In the genomic region with DNA sequence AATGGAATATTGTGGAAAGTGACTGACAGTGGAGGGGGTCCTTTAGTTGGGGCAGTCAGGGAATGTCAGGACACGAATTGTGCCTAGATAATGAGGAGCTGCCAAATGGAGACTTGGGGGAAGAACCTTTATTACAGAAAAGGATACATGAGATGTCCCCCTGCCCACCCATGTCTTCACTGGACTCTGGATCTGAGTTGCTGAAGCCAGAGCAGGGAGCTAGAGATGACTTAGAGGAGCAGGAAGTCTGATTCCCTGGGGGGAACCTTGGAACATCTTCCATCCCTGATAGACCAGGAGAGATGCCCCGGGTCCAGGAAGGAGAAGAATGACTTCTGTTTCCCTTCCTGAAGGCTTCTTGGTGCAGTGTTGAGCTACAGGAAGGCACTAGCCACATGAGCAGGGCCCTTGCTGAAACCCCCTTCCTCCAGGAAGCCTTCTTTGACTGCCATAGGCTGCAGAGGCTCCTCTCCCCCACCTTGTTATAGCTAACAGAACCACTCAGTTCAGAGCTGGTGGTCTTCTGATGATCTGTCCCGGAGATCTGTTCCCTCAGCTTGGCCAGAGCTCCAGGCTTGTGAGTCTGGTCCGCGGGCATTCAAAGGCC, we compare ENCODE assay signal across 11 cellular contexts. TPM values are rescaled to one million over a fixed set of nuclear protein-coding genes. Genes with fewer than 3 reads are reported as not detected.
DNase-seq lines count a peak whose midpoint lies in the region; ATAC-seq and TF ChIP-seq lines count a peak whose summit lies in the region.
"Had no signal": no experiment of that assay in that cellular context is flagged by ENCODE, and none has a peak within 500 bp of the region (broad histone marks: within the 10 kb centered on the region; RNA-seq: fewer than 3 reads in every experiment).

No MANE protein-coding gene starts in this region.

- H3K79me2 ChIP-seq in HCT116 (ENCODE audit: insufficient read depth, low read length), result no peaks in the 10 kb centered on the region

- no peaks in the 10 kb centered on the region for H3K36me3 ChIP-seq in HCT116 (ENCODE audit: control insufficient read depth in 1 of 2, insufficient read depth in 2 of 2, low read length in 2 of 2)

- no peak overlapping the region for H3K9ac ChIP-seq in HCT116 (ENCODE audit: low read length)

- TF ChIP-seq CTCF in CD4-positive, alpha-beta T cell (IDR thresholded peaks at IDR 0.05), result no peak
- no peak for TF ChIP-seq CTCF in HCT116 (IDR thresholded peaks at IDR 0.05 in 2 of 3, conservative IDR thresholded peaks at IDR 0.05 in 1 of 3; ENCODE audit: borderline replicate concordance in 1 of 3, insufficient read depth in 1 of 3, low read depth in 2 of 3, low read length in 2 of 3)
- TF ChIP-seq CTCF in chondrocyte (IDR thresholded peaks at IDR 0.05), result no peak
- TF ChIP-seq CTCF in nephron (IDR thresholded peaks at IDR 0.05; ENCODE audit: unreplicated experiment in 3 of 3), result no peak

- intact Hi-C loops in CD4-positive, alpha-beta T cell (cut with DNase I, micrococcal nuclease), result loop anchor here in 1 of 2 experiments (10.0 kb wide), 1 partner anchor 178 kb away; no protein-coding TSS in a partner anchor
- intact Hi-C loops in HCT116 (cut with micrococcal nuclease), result loop anchor here (2.0 kb wide), 1 partner anchor 50 kb away; no protein-coding TSS in a partner anchor

- H3K9me2 ChIP-seq in HCT116 (ENCODE audit: insufficient read depth), result no peaks in the 10 kb centered on the region

- H3K4me2 ChIP-seq in HCT116 (ENCODE audit: low read length), result peak overlapping the region; percentile 54

- no TSS peak for BruUV-seq in HCT116 (replicated peaks; lab: Mats Ljungman, UMichigan)

- no peaks in the 10 kb centered on the region for H4K20me1 ChIP-seq in HCT116 (ENCODE audit: insufficient read depth)

- no peaks in the 10 kb centered on the region for H3K9me3 Mint-ChIP-seq in CD4-positive, alpha-beta T cell
- no peaks in the 10 kb centered on the region for H3K9me3 Mint-ChIP-seq in chondrocyte (ENCODE audit: low read depth)
- H3K9me3 Mint-ChIP-seq in nephron, result no peaks in the 10 kb centered on the region

- H3K4me1 Mint-ChIP-seq in CD4-positive, alpha-beta T cell (ENCODE audit: low read depth), result peaks cover 25% of the 10 kb centered on the region
- H3K4me1 Mint-ChIP-seq in chondrocyte (ENCODE audit: low read depth), result peaks cover 36% of the 10 kb centered on the region
- H3K4me1 Mint-ChIP-seq in nephron, result peaks cover 29% of the 10 kb centered on the region

- peak overlapping the region; percentile 85 for H3K4me3 Mint-ChIP-seq in CD4-positive, alpha-beta T cell
- H3K4me3 Mint-ChIP-seq in chondrocyte (ENCODE audit: unreplicated experiment) (peak overlapping the region; percentile 72), nephron (peak overlapping the region; percentile 54 to 82 (median 75))

- no peak for ATAC-seq in CD4-positive, alpha-beta T cell (ENCODE audit: poor library complexity)
- no peak for ATAC-seq in HCT116

- no peak for TF ChIP-seq RAD21 in HCT116 (IDR thresholded peaks at IDR 0.05; ENCODE audit: low read depth)

- peaks cover 56% of the 10 kb centered on the region for H3K27me3 Mint-ChIP-seq in CD4-positive, alpha-beta T cell
- peaks cover 26% of the 10 kb centered on the region for H3K27me3 Mint-ChIP-seq in chondrocyte (ENCODE audit: low read depth)
- peaks cover 51% of the 10 kb centered on the region for H3K27me3 Mint-ChIP-seq in nephron (ENCODE audit: low read depth)

- no peak for DNase-seq in CD4-positive, alpha-beta T cell
- DNase-seq in HCT116 (ENCODE audit: low read depth, low spot score) (no peak), chondrocyte (ENCODE audit: low spot score) (no peak), foreskin melanocyte (no peak), NCI-H526 (lab: John Stamatoyannopoulos, UW) (no peak), kidney tubule cell (ENCODE audit: low spot score) (no peak), cerebellar nuclear complex (lab: John Stamatoyannopoulos, UW) (no peak)
- DNase-seq: GF-D8, NCI-H1417 treated with DMSO at 0.1 percent for 48 hours had no signal

- H3K4me3 ChIP-seq in HCT116 (replicated peaks in 1 of 2; ENCODE audit: low read depth in 1 of 2, low read length in 2 of 2), result no peak overlapping the region

- no peak for TF ChIP-seq POLR2A in HCT116 (IDR thresholded peaks at IDR 0.05; ENCODE audit: borderline replicate concordance, extremely low read depth, insufficient read depth, insufficient read length)

- H2AFZ ChIP-seq in HCT116 (ENCODE audit: low read depth, low read length, poor library complexity, severe bottlenecking), result peak overlapping the region; percentile 62

- no peaks in the 10 kb centered on the region for H3K9me3 ChIP-seq in CD4-positive, alpha-beta T cell (ENCODE audit: control insufficient read depth, low read length)
- H3K9me3 ChIP-seq in HCT116 (ENCODE audit: control insufficient read depth in 1 of 2, insufficient read depth in 1 of 2, low read depth in 1 of 2, low read length in 2 of 2), result no peaks in the 10 kb centered on the region

- RAD21 ChIA-PET in HCT116 (lab: Charles Lee; ENCODE audit: low non-redundant PET in 1 of 2, low total read pairs in 2 of 2, uncharacterized antibody in 2 of 2, unreplicated experiment in 2 of 2), result interaction anchor here in 1 of 2 experiments (1.2 kb wide), 1 partner anchor 100 kb away, joined by 3 read pairs; no protein-coding TSS in a partner anchor

- POLR2A ChIA-PET in CD4-positive, alpha-beta T cell (lab: Charles Lee), result interaction anchor here (0.6 kb wide), 2 partner anchors 618 to 1586 kb away, joined by 3 read pairs; no protein-coding TSS in a partner anchor
- POLR2A ChIA-PET in HCT116 (lab: Charles Lee), result interaction anchor here (1.8 kb wide), 1 partner anchor 12 kb away, joined by 5 read pairs; no protein-coding TSS in a partner anchor

- H3K36me3 Mint-ChIP-seq in CD4-positive, alpha-beta T cell (ENCODE audit: low read depth), result no peaks in the 10 kb centered on the region
- H3K36me3 Mint-ChIP-seq in chondrocyte (ENCODE audit: low read depth), result peaks cover 2% of the 10 kb centered on the region
- no peaks in the 10 kb centered on the region for H3K36me3 Mint-ChIP-seq in nephron (ENCODE audit: low read depth)

- H3K27me3 ChIP-seq in CD4-positive, alpha-beta T cell (ENCODE audit: control insufficient read depth, insufficient read depth, low read length), result peaks cover 20% of the 10 kb centered on the region
- H3K27me3 ChIP-seq in HCT116 (ENCODE audit: insufficient read depth, low read length), result no peaks in the 10 kb centered on the region

- no peak overlapping the region for H3K27ac ChIP-seq in CD4-positive, alpha-beta T cell (ENCODE audit: low read depth, low read length)
- no peak overlapping the region for H3K27ac ChIP-seq in HCT116 (ENCODE audit: low read depth, low read length)

- H3K4me1 ChIP-seq in HCT116 (ENCODE audit: control insufficient read depth in 1 of 2, insufficient read depth in 2 of 2, low read length in 2 of 2), result peaks cover 15 to 28% of the 10 kb centered on the region in 2 experiments

- no peak overlapping the region for H3K27ac Mint-ChIP-seq in CD4-positive, alpha-beta T cell
- H3K27ac Mint-ChIP-seq in chondrocyte (ENCODE audit: unreplicated experiment) (no peak overlapping the region), nephron (peak overlapping the region; percentile 22 to 76 (median 40))

- CTCF ChIA-PET in CD4-positive, alpha-beta T cell (lab: Charles Lee), result no interaction called here
- CTCF ChIA-PET in HCT116 (lab: Charles Lee), result interaction anchor here (1.3 to 2.6 kb wide), 5 partner anchors 10 to 101 kb away, joined by 4 to 13 read pairs (median 6); no protein-coding TSS in a partner anchor

TF ChIP-seq in HCT116, 20 proteins besides CTCF, POLR2A, EP300 and RAD21 (continues in another document):
- no peak for TF ChIP-seq ZFX (IDR thresholded peaks at IDR 0.05)
- no peak for TF ChIP-seq JUND (IDR thresholded peaks at IDR 0.05)
- TF ChIP-seq EGR1 (IDR thresholded peaks at IDR 0.05; ENCODE audit: low read depth), result no peak
- TF ChIP-seq SRF (IDR thresholded peaks at IDR 0.05; ENCODE audit: low read depth), result no peak
- no peak for TF ChIP-seq TCF7L2 (IDR thresholded peaks at IDR 0.05; ENCODE audit: borderline replicate concordance, extremely low read depth, insufficient read depth, insufficient read length)
- no peak for TF ChIP-seq ZBTB33 (IDR thresholded peaks at IDR 0.05; ENCODE audit: extremely low read depth, insufficient replicate concordance, low read length)
- no peak for TF ChIP-seq POLR2AphosphoS5 (IDR thresholded peaks at IDR 0.05; ENCODE audit: low read depth, low read length)
- TF ChIP-seq CEBPB (IDR thresholded peaks at IDR 0.05; ENCODE audit: low read depth), result no peak
- no peak for TF ChIP-seq FOSL1 (IDR thresholded peaks at IDR 0.05; ENCODE audit: low read depth)
- no peak for TF ChIP-seq CBX3 (IDR thresholded peaks at IDR 0.05; ENCODE audit: low read depth)
- TF ChIP-seq ATF3 (IDR thresholded peaks at IDR 0.05), result no peak

RNA-seq across cellular contexts. Expression of gene NEURL1, which starts 0.7 kb away (rescaled TPM):
- total RNA-seq in CD4-positive, alpha-beta T cell, result 1 to 10 TPM in 1 of 2 experiments, under 1 TPM in 1; 0.85 to 1.1 TPM
- 1.4 TPM for total RNA-seq in HCT116 (2021; ENCODE audit: unreplicated experiment)
- polyA plus RNA-seq in HCT116 (2012), result 2.2 and 3.4 TPM in 2 replicates
- total RNA-seq in chondrocyte, result 0.05 TPM in 1 of 3 replicates, not detected in the others
- total RNA-seq: lung microvascular endothelial cell had no signal

RNA-seq across cellular contexts. Expression of gene CALHM3, which starts 13.7 kb away (rescaled TPM):
- total RNA-seq in CD4-positive, alpha-beta T cell, result not detected
- 0.49 TPM for total RNA-seq in HCT116 (2021; ENCODE audit: unreplicated experiment)
- polyA plus RNA-seq in HCT116 (2012), result 0.74 and 1.1 TPM in 2 replicates
- not detected in 3 replicates for total RNA-seq in chondrocyte
- total RNA-seq: lung microvascular endothelial cell had no signal

RNA-seq across cellular contexts. Expression of gene CALHM1, which starts 34.1 kb away (rescaled TPM):
- not detected for total RNA-seq in CD4-positive, alpha-beta T cell
- total RNA-seq in HCT116 (2021; ENCODE audit: unreplicated experiment), result not detected
- 0.02 and 0.05 TPM in 2 replicates for polyA plus RNA-seq in HCT116 (2012)
- total RNA-seq in chondrocyte, result not detected in 3 replicates
- total RNA-seq: lung microvascular endothelial cell had no signal

RNA-seq across cellular contexts. Expression of gene CALHM2, which starts 40.6 kb away (rescaled TPM):
- 1 to 10 TPM; 3.1 to 4.0 TPM for total RNA-seq in CD4-positive, alpha-beta T cell
- 46.1 TPM for total RNA-seq in HCT116 (2021; ENCODE audit: unreplicated experiment)
- polyA plus RNA-seq in HCT116 (2012), result 52.2 and 53.5 TPM in 2 replicates
- 1.3 to 10.9 TPM (median 9.9 TPM) in 3 replicates for total RNA-seq in chondrocyte

Comparison
In these comparisons a context has a peak if more than half of its experiments do, and no peak if none do; other contexts are left out.
1. H3K27ac Mint-ChIP-seq: peak in nephron (3 of 3); none in CD4-positive, alpha-beta T cell (single experiment) and chondrocyte (single experiment).
2. Peak in every context shown above with its lines, with median percentiles within 50 percentile points of each other: H3K4me3 Mint-ChIP-seq.